In genomic region chr22:50599816-50600454, GRCh38 we compare ENCODE assay signal across 8 cellular contexts. TPM values are rescaled to one million over a fixed set of nuclear protein-coding genes. Genes with fewer than 3 reads are reported as not detected.
DNase-seq lines count a peak whose midpoint lies in the region; ATAC-seq and TF ChIP-seq lines count a peak whose summit lies in the region.

No MANE protein-coding gene starts in this region.

- CTCF ChIA-PET in mammary epithelial cell (lab: Charles Lee; ENCODE audit: low non-redundant PET), result no interaction called here

- peaks cover 17 to 19% of the 10 kb centered on the region in 2 donors for H3K36me3 Mint-ChIP-seq in stimulated activated naive B cell treated with anti-CD40 and anti-IgM and Interleukin-4, amounts not matched to agents 10 μg/mL and 1 μg/mL and 100 μg/mL, for 72 hours

- dilution Hi-C loops in mammary epithelial cell (cut with HindIII; ENCODE audit: low sequenced_read_pairs), result no loop called here

- 34% methylated on average over 10 of the region's 52 CpGs for WGBS in mammary epithelial cell (ENCODE audit: low coverage, missing lambda C conversion rate)
- 15% methylated on average over 52 of the region's 52 CpGs for WGBS in liver

- intact Hi-C loops in mammary epithelial cell (cut with micrococcal nuclease), result no loop called here

- no TSS peak for BruUV-seq in mammary epithelial cell (replicated peaks; lab: Mats Ljungman, UMichigan)

- H4K20me1 ChIP-seq in mammary epithelial cell (ENCODE audit: insufficient read depth, low read length), result no peaks in the 10 kb centered on the region

- peak overlapping the region; percentile 67 for H3K4me3 ChIP-seq in WERI-Rb-1 (ENCODE audit: low read depth, low read length)
- H3K4me3 ChIP-seq in mammary epithelial cell (replicated peaks in 1 of 3; ENCODE audit: insufficient read depth in 1 of 3, low read depth in 2 of 3, low read length in 3 of 3), result peak overlapping the region in 1 of 3 experiments; percentile 30
- H3K4me3 ChIP-seq in liver (ENCODE audit: low read depth in 1 of 3, low read length in 3 of 3), result peak overlapping the region in 1 of 3 donors; percentile 61

- TF ChIP-seq CTCF in WERI-Rb-1 (IDR thresholded peaks at IDR 0.05; ENCODE audit: low read depth, low read length) (no peak), mammary epithelial cell (conservative IDR thresholded peaks at IDR 0.05 in 1 of 2, IDR thresholded peaks at IDR 0.05 in 1 of 2; ENCODE audit: extremely low read depth in 1 of 2, insufficient read depth in 1 of 2, low read depth in 1 of 2, low read length in 2 of 2) (no peak), liver (IDR thresholded peaks at IDR 0.05; ENCODE audit: low read depth, low read length, missing input control) (no peak)

- H3K9me3 ChIP-seq in WERI-Rb-1 (ENCODE audit: severe bottlenecking), result no peaks in the 10 kb centered on the region
- no peaks in the 10 kb centered on the region for H3K9me3 ChIP-seq in mammary epithelial cell (replicated peaks; ENCODE audit: insufficient read depth, low read length)
- H3K9me3 ChIP-seq in liver (ENCODE audit: control insufficient read depth in 4 of 4, low read length in 3 of 4), result no peaks in the 10 kb centered on the region

- no peaks in the 10 kb centered on the region for H3K4me1 ChIP-seq in mammary epithelial cell (ENCODE audit: insufficient read depth, low read length)
- H3K4me1 ChIP-seq in liver (ENCODE audit: control insufficient read depth in 4 of 4, insufficient read depth in 4 of 4, low read length in 3 of 4), result peaks cover 0 to 7% (median 4%) of the 10 kb centered on the region in 4 donors

- H3K27me3 Mint-ChIP-seq in stimulated activated naive B cell treated with anti-CD40 and anti-IgM and Interleukin-4, amounts not matched to agents 10 μg/mL and 1 μg/mL and 100 μg/mL, for 72 hours, result peaks cover 45 to 54% of the 10 kb centered on the region in 2 donors

- H3K79me2 ChIP-seq in mammary epithelial cell (ENCODE audit: insufficient read depth, low read length), result no peaks in the 10 kb centered on the region

- H3K27me3 ChIP-seq in WERI-Rb-1 (ENCODE audit: insufficient read depth, low read depth, severe bottlenecking) (no peaks in the 10 kb centered on the region), mammary epithelial cell (ENCODE audit: insufficient read depth, low read length) (no peaks in the 10 kb centered on the region), liver (ENCODE audit: control insufficient read depth in 4 of 4, insufficient read depth in 4 of 4, low read length in 3 of 4) (peaks cover 0 to 10% (median 2%) of the 10 kb centered on the region in 4 donors)

- H3K4me3 Mint-ChIP-seq in stimulated activated naive B cell treated with anti-CD40 and anti-IgM and Interleukin-4, amounts not matched to agents 10 μg/mL and 1 μg/mL and 100 μg/mL, for 72 hours, result peak overlapping the region; percentile 39 to 46

- H3K36me3 ChIP-seq in WERI-Rb-1, result peaks cover 37% of the 10 kb centered on the region
- H3K36me3 ChIP-seq in mammary epithelial cell (ENCODE audit: insufficient read depth, low read length), result no peaks in the 10 kb centered on the region
- no peaks in the 10 kb centered on the region for H3K36me3 ChIP-seq in liver (ENCODE audit: control insufficient read depth in 4 of 4, insufficient read depth in 3 of 4, low read depth in 1 of 4, low read length in 3 of 4)

- TF ChIP-seq RAD21 in liver (IDR thresholded peaks at IDR 0.05), result no peak

- H3K4me2 ChIP-seq in mammary epithelial cell (ENCODE audit: insufficient read depth, low read depth, low read length), result peak overlapping the region; percentile 70

- peaks cover 11 to 20% of the 10 kb centered on the region in 2 donors for H3K4me1 Mint-ChIP-seq in stimulated activated naive B cell treated with anti-CD40 and anti-IgM and Interleukin-4, amounts not matched to agents 10 μg/mL and 1 μg/mL and 100 μg/mL, for 72 hours

- DNase-seq in NCI-H146 (lab: John Stamatoyannopoulos, UW) (peak; percentile 28), NCI-H146 treated with DMSO at 0.1 percent for 48 hours (lab: John Stamatoyannopoulos, UW; ENCODE audit: unreplicated experiment) (no peak), WERI-Rb-1 (no peak), mammary epithelial cell (peak; percentile 8), dedifferentiated amniotic fluid mesenchymal stem cell (ENCODE audit: extremely low spot score) (no peak)
- peak; percentile 31 for DNase-seq in stimulated activated naive B cell treated with anti-CD40 and anti-IgM and Interleukin-4, amounts not matched to agents 10 μg/mL and 1 μg/mL and 100 μg/mL, for 72 hours

- H3K27ac ChIP-seq in WERI-Rb-1, result peak overlapping the region; percentile 76
- H3K27ac ChIP-seq in mammary epithelial cell (ENCODE audit: insufficient read depth, low read depth, low read length), result no peak overlapping the region
- no peak overlapping the region for H3K27ac ChIP-seq in liver (ENCODE audit: low read depth in 1 of 2, low read length in 2 of 2)

- in situ Hi-C loops in mammary epithelial cell (cut with MboI; ENCODE audit: low sequenced_read_pairs in 2 of 2), result no loop called here

- H2AFZ ChIP-seq in mammary epithelial cell (ENCODE audit: low read depth, low read length), result no peak overlapping the region

- peak overlapping the region; percentile 31 for H3K27ac Mint-ChIP-seq in stimulated activated naive B cell treated with anti-CD40 and anti-IgM and Interleukin-4, amounts not matched to agents 10 μg/mL and 1 μg/mL and 100 μg/mL, for 72 hours

- H3K9ac ChIP-seq in mammary epithelial cell (ENCODE audit: insufficient read depth, low read length) (no peak overlapping the region), liver (ENCODE audit: low read depth in 1 of 2, low read length in 2 of 2) (no peak overlapping the region)

- no peaks in the 10 kb centered on the region for H3K9me3 Mint-ChIP-seq in stimulated activated naive B cell treated with anti-CD40 and anti-IgM and Interleukin-4, amounts not matched to agents 10 μg/mL and 1 μg/mL and 100 μg/mL, for 72 hours

- peak; percentile 78 to 79 for ATAC-seq in stimulated activated naive B cell treated with anti-CD40 and anti-IgM and Interleukin-4, amounts not matched to agents 10 μg/mL and 1 μg/mL and 100 μg/mL, for 72 hours (replicated peaks)
- no peak for ATAC-seq in HG03097 (IDR thresholded peaks at IDR 0.05; ENCODE audit: low FRiP score, unreplicated experiment)

TF ChIP-seq in liver, 16 proteins besides CTCF, POLR2A, EP300 and RAD21:
- TF ChIP-seq, protein P1, sequence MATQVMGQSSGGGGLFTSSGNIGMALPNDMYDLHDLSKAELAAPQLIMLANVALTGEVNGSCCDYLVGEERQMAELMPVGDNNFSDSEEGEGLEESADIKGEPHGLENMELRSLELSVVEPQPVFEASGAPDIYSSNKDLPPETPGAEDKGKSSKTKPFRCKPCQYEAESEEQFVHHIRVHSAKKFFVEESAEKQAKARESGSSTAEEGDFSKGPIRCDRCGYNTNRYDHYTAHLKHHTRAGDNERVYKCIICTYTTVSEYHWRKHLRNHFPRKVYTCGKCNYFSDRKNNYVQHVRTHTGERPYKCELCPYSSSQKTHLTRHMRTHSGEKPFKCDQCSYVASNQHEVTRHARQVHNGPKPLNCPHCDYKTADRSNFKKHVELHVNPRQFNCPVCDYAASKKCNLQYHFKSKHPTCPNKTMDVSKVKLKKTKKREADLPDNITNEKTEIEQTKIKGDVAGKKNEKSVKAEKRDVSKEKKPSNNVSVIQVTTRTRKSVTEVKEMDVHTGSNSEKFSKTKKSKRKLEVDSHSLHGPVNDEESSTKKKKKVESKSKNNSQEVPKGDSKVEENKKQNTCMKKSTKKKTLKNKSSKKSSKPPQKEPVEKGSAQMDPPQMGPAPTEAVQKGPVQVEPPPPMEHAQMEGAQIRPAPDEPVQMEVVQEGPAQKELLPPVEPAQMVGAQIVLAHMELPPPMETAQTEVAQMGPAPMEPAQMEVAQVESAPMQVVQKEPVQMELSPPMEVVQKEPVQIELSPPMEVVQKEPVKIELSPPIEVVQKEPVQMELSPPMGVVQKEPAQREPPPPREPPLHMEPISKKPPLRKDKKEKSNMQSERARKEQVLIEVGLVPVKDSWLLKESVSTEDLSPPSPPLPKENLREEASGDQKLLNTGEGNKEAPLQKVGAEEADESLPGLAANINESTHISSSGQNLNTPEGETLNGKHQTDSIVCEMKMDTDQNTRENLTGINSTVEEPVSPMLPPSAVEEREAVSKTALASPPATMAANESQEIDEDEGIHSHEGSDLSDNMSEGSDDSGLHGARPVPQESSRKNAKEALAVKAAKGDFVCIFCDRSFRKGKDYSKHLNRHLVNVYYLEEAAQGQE (IDR thresholded peaks at IDR 0.05), result peak; percentile 99
- TF ChIP-seq TAF1 (conservative IDR thresholded peaks at IDR 0.05), result no peak
TF ChIP-seq in liver: peak in this region for 1.

RNA-seq across cellular contexts. Expression of gene MAPK8IP2, which starts 0.7 kb away (rescaled TPM):
- total RNA-seq in mammary epithelial cell (1 to 10 TPM; 2.1 to 2.5 TPM), liver (under 1 TPM; 0.09 to 0.17 TPM)
- polyA plus RNA-seq in mammary epithelial cell (0.41 TPM), liver (under 1 TPM; 0.04 to 0.37 TPM)
- polyA minus RNA-seq in mammary epithelial cell, result 0.47 TPM

RNA-seq across cellular contexts. Expression of gene CHKB, which starts 17.3 kb away (rescaled TPM):
- 10 to 100 TPM; 23.7 to 54.4 TPM for total RNA-seq in mammary epithelial cell
- polyA plus RNA-seq in mammary epithelial cell, result 28.0 TPM
- polyA minus RNA-seq in mammary epithelial cell, result 3.9 TPM
- 10 to 100 TPM; 18.4 to 24.2 TPM for total RNA-seq in liver
- 10 to 100 TPM; 17.9 to 22.9 TPM for polyA plus RNA-seq in liver

RNA-seq across cellular contexts. Expression of gene CPT1B, which starts 21.7 kb away (rescaled TPM):
- total RNA-seq in mammary epithelial cell (10 to 100 TPM in 1 of 2 donors, 1 to 10 TPM in 1; 5.5 to 20.5 TPM), liver (10 to 100 TPM in 1 of 2 donors, 1 to 10 TPM in 1; 3.0 to 13.6 TPM)
- polyA plus RNA-seq in mammary epithelial cell (3.7 TPM), liver (1 to 10 TPM; 4.0 to 5.7 TPM)
- not detected for polyA minus RNA-seq in mammary epithelial cell

RNA-seq across cellular contexts. Expression of gene ARSA, which starts 28.0 kb away (rescaled TPM):
- 10 to 100 TPM; 32.7 to 50.4 TPM for total RNA-seq in mammary epithelial cell
- 21.6 TPM for polyA plus RNA-seq in mammary epithelial cell
- polyA minus RNA-seq in mammary epithelial cell, result 18.9 TPM
- 10 to 100 TPM in 1 of 2 donors, 1 to 10 TPM in 1; 6.8 to 11.4 TPM for total RNA-seq in liver
- polyA plus RNA-seq in liver, result 10 to 100 TPM; 20.3 to 28.0 TPM

RNA-seq across cellular contexts. Expression of gene SYCE3, which starts 37.2 kb away (rescaled TPM):
- total RNA-seq in mammary epithelial cell (not detected), liver (1 to 10 TPM in 1 of 2 donors, not detected in 1; 2.2 TPM)
- polyA plus RNA-seq in mammary epithelial cell (1.1 TPM), liver (under 1 TPM in 1 of 2 donors, not detected in 1; 0.45 TPM)
- polyA minus RNA-seq in mammary epithelial cell, result not detected

Comparison
In these comparisons a context has a peak if more than half of its experiments do, and no peak if none do; other contexts are left out.
1. DNase-seq: peak in NCI-H146 (single experiment), mammary epithelial cell (single experiment) and stimulated activated naive B cell treated with anti-CD40 and anti-IgM and Interleukin-4, amounts not matched to agents 10 μg/mL and 1 μg/mL and 100 μg/mL, for 72 hours (single experiment); none in NCI-H146 treated with DMSO at 0.1 percent for 48 hours (single experiment), WERI-Rb-1 (single experiment) and dedifferentiated amniotic fluid mesenchymal stem cell (single experiment).